Comparison of ENCODE assay signal across 1 cellular context in genomic region chr15:25663515-25663914, GRCh38.
TF ChIP-seq lines count a peak whose summit lies in the region.

No MANE protein-coding gene starts in this region.

TF ChIP-seq in H1, 55 proteins besides CTCF, POLR2A, EP300 and RAD21 (continued from another document):
- TF ChIP-seq, protein P1, sequence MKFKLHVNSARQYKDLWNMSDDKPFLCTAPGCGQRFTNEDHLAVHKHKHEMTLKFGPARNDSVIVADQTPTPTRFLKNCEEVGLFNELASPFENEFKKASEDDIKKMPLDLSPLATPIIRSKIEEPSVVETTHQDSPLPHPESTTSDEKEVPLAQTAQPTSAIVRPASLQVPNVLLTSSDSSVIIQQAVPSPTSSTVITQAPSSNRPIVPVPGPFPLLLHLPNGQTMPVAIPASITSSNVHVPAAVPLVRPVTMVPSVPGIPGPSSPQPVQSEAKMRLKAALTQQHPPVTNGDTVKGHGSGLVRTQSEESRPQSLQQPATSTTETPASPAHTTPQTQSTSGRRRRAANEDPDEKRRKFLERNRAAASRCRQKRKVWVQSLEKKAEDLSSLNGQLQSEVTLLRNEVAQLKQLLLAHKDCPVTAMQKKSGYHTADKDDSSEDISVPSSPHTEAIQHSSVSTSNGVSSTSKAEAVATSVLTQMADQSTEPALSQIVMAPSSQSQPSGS (IDR thresholded peaks at IDR 0.05; ENCODE audit: low read length): no peak
